Comparison of ENCODE assay signal across 1 cellular context in the genomic region with DNA sequence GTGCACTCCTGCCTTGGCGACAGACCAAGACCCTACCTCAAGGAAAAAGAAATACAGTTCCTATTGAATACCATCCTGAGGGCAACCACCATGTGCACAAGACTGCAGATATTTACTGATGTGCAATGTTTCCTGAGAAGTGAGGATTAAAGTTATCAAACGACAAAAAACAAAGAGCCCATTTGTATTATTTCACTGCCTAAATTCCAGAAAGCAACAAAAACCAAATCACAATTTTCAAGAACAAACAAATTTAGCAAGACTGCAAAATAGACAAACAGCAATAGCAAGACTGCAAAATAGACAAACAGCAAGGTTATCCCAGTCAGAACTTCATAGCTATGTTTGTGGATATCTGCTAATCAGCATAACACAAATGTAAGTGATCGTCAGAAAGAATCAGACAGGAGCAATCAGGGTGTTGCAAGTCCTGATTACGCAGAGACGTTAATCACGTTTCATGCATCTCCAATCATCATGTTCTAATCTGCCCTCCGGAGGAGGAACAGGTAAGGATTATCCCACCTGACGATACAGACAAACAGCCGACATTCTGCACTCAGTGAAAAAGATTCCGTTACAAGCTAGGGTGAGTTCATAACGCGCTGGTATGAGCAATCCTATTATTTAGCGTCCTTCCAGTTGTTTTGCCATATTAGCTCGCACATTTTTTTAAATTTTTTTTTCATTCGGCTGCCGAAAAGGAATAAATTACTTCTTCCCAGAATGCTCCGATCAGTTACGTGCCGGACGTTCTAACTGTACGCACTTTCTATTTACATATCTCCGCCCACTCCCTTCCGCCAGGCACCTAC.
TF ChIP-seq lines count a peak whose summit lies in the region.

No MANE protein-coding gene starts in this region.

TF ChIP-seq in K562, 482 proteins besides CTCF, POLR2A, EP300 and RAD21 (continued from another document):
- TF ChIP-seq ZBED1 (IDR thresholded peaks at IDR 0.05) (peak; percentile 100), PHF8 (IDR thresholded peaks at IDR 0.05; ENCODE audit: borderline replicate concordance, low read length) (peak; percentile 23; the same call in 1 of the 2 replicates), KDM5B (IDR thresholded peaks at IDR 0.05; ENCODE audit: insufficient replicate concordance, low read depth, low read length) (peak; percentile 100), ZKSCAN1 (IDR thresholded peaks at IDR 0.05; ENCODE audit: low read depth, low read length) (0 out of 2 replicates have a peak, but pooled peaks have one; percentile 35), RUNX1 (IDR thresholded peaks at IDR 0.05; ENCODE audit: low read depth) (peak; percentile 100), RFX5 (IDR thresholded peaks at IDR 0.05; ENCODE audit: low read depth, low read length) (no peak; the same call in 1 of the 2 replicates), JUNB (CRISPR knock-in tag; conservative IDR thresholded peaks at IDR 0.05) (peak; percentile 70; the same call in 1 of the 2 replicates), ZNF253 (CRISPR knock-in tag; conservative IDR thresholded peaks at IDR 0.05) (peak; percentile 93), ZNF830 (CRISPR knock-in tag; IDR thresholded peaks at IDR 0.05) (peak; percentile 97), MEIS2 (IDR thresholded peaks at IDR 0.05; ENCODE audit: partially characterized antibody) (peak; percentile 75), HCFC1 (IDR thresholded peaks at IDR 0.05; ENCODE audit: low read depth, low read length) (peak; percentile 65), SAFB2 (IDR thresholded peaks at IDR 0.05; ENCODE audit: borderline replicate concordance, low read depth, low read length, severe bottlenecking) (no peak), HNRNPUL1 (IDR thresholded peaks at IDR 0.05; ENCODE audit: low read length) (peak; percentile 94; the same call in 1 of the 2 replicates), FOXK1 (CRISPR knock-in tag; IDR thresholded peaks at IDR 0.05; ENCODE audit: borderline replicate concordance) (peak; percentile 58; the same call in 1 of the 2 replicates)
- TF ChIP-seq, protein P1, sequence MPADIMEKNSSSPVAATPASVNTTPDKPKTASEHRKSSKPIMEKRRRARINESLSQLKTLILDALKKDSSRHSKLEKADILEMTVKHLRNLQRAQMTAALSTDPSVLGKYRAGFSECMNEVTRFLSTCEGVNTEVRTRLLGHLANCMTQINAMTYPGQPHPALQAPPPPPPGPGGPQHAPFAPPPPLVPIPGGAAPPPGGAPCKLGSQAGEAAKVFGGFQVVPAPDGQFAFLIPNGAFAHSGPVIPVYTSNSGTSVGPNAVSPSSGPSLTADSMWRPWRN (IDR thresholded peaks at IDR 0.05; ENCODE audit: low read depth) = peak; percentile 71
- TF ChIP-seq, protein P2, sequence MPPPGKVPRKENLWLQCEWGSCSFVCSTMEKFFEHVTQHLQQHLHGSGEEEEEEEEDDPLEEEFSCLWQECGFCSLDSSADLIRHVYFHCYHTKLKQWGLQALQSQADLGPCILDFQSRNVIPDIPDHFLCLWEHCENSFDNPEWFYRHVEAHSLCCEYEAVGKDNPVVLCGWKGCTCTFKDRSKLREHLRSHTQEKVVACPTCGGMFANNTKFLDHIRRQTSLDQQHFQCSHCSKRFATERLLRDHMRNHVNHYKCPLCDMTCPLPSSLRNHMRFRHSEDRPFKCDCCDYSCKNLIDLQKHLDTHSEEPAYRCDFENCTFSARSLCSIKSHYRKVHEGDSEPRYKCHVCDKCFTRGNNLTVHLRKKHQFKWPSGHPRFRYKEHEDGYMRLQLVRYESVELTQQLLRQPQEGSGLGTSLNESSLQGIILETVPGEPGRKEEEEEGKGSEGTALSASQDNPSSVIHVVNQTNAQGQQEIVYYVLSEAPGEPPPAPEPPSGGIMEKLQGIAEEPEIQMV (tag; conservative IDR thresholded peaks at IDR 0.05; ENCODE audit: low read depth) = 0 out of 2 replicates have a peak, but pooled peaks have one; percentile 34
